34 cellular contexts compared by ENCODE assay signal in the genomic region with DNA sequence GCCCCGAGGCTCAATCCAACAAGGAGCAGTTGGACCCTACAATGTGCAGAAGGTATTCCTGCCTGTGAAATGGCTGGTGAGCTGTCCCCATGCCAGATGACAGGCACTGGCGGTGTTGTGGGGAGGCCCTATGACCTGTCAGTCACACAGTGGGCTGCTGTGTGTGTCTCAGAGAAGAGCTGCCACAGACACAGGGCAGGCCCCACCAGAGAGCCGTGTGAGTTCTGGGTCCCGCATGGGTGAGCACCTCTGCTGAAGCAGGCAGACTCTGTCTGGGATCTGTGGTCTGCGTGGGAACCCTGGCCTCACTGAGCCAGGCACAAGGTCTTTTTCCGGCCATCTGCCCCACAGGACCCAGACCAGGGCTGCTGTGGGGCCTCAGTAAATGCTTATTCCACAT. TPM values are rescaled to one million over a fixed set of nuclear protein-coding genes. Genes with fewer than 3 reads are reported as not detected.
"Had no signal": no experiment of that assay in that cellular context is flagged by ENCODE, and none has a peak within 500 bp of the region (broad histone marks: within the 10 kb centered on the region; RNA-seq: fewer than 3 reads in every experiment).

No MANE protein-coding gene starts in this region.

- H3K27me3 Mint-ChIP-seq: activated CD4-positive, alpha-beta memory T cell treated with anti-CD3 and anti-CD28 coated beads for 36 hours; activated naive CD8-positive, alpha-beta T cell treated with anti-CD3 and anti-CD28 coated beads for 36 hours had no signal

- ATAC-seq: activated T-cell treated with anti-CD3 and anti-CD28 coated beads, Interleukin-2, amount 50 U/mL, for 4 hours; Panc1; Right ventricle myocardium inferior had no signal

- H3K36me3 Mint-ChIP-seq: activated CD4-positive, alpha-beta memory T cell treated with anti-CD3 and anti-CD28 coated beads for 36 hours; activated naive CD8-positive, alpha-beta T cell treated with anti-CD3 and anti-CD28 coated beads for 36 hours had no signal

- H3K9me3 Mint-ChIP-seq: activated B cell treated with CpG ODN at 0.5 μM for 24 hours; activated CD4-positive, alpha-beta memory T cell treated with anti-CD3 and anti-CD28 coated beads for 36 hours; activated naive CD8-positive, alpha-beta T cell treated with anti-CD3 and anti-CD28 coated beads for 36 hours; activated T-cell treated with anti-CD3 and anti-CD28 coated beads, Interleukin-2, amount 50 U/mL, for 4 hours; activated T-helper 1 cell treated with anti-CD3 and anti-CD28 coated beads, Interleukin-12 subunit alpha, Interleukin-12 subunit beta, Interleukin-2, Interleukin-4 antibody, amounts not matched to agents 30 ng/mL and 10 ng/mL and 1 ng/mL, durations not matched to agents 14 hours and 24 hours and 36 hours had no signal

- H3K27me3 ChIP-seq: brain microvascular endothelial cell had no signal

- H3K4me3 Mint-ChIP-seq: activated B cell treated with CpG ODN at 0.5 μM for 24 hours; activated CD4-positive, alpha-beta memory T cell treated with anti-CD3 and anti-CD28 coated beads for 36 hours; activated naive CD8-positive, alpha-beta T cell treated with anti-CD3 and anti-CD28 coated beads for 36 hours; activated T-cell treated with anti-CD3 and anti-CD28 coated beads, Interleukin-2, amount 50 U/mL, for 4 hours; activated T-helper 1 cell treated with anti-CD3 and anti-CD28 coated beads, Interleukin-12 subunit alpha, Interleukin-12 subunit beta, Interleukin-2, Interleukin-4 antibody, amounts not matched to agents 30 ng/mL and 10 ng/mL and 1 ng/mL, durations not matched to agents 14 hours and 24 hours and 36 hours had no signal

- H3K36me3 ChIP-seq: brain microvascular endothelial cell had no signal

- H3K4me1 Mint-ChIP-seq: activated B cell treated with CpG ODN at 0.5 μM for 24 hours; activated naive CD8-positive, alpha-beta T cell treated with anti-CD3 and anti-CD28 coated beads for 36 hours had no signal

- H3K27ac Mint-ChIP-seq: activated B cell treated with CpG ODN at 0.5 μM for 24 hours; activated CD4-positive, alpha-beta memory T cell treated with anti-CD3 and anti-CD28 coated beads for 36 hours; activated naive CD8-positive, alpha-beta T cell treated with anti-CD3 and anti-CD28 coated beads for 36 hours; activated T-helper 1 cell treated with anti-CD3 and anti-CD28 coated beads, Interleukin-12 subunit alpha, Interleukin-12 subunit beta, Interleukin-2, Interleukin-4 antibody, amounts not matched to agents 30 ng/mL and 10 ng/mL and 1 ng/mL, durations not matched to agents 14 hours and 24 hours and 36 hours had no signal

- H3K27ac ChIP-seq: brain microvascular endothelial cell, KMS-11, VCaP had no signal

- DNase-seq: activated CD4-positive, alpha-beta memory T cell treated with anti-CD3 and anti-CD28 coated beads for 36 hours; activated CD4-positive, alpha-beta T cell treated with anti-CD3 and anti-CD28 coated beads for 4 hours; activated CD4-positive, alpha-beta T cell treated with anti-CD3 and anti-CD28 coated beads, Interleukin-2, amount 50 U/mL, for 1 hour; activated CD4-positive, CD25-positive, alpha-beta regulatory T cell treated with anti-CD3 and anti-CD28 coated beads, Interleukin-2, amount 50 U/mL, for 72 hours; activated CD8-positive, alpha-beta memory T cell treated with anti-CD3 and anti-CD28 coated beads, Interleukin-2, amount 50 U/mL, for 4 hours; activated naive CD4-positive, alpha-beta T cell; activated naive CD4-positive, alpha-beta T cell treated with anti-CD3 and anti-CD28 coated beads, Interleukin-2, amount 50 U/mL, for 16 hours; activated naive CD8-positive, alpha-beta T cell treated with anti-CD3 and anti-CD28 coated beads for 36 hours; activated T-cell treated with anti-CD3 and anti-CD28 coated beads for 4 hours; activated T-cell treated with anti-CD3 and anti-CD28 coated beads, Interleukin-2, amount 50 U/mL, for 4 hours; amniotic stem cell; brain microvascular endothelial cell; central memory CD4-positive, alpha-beta T cell; NCI-H1092 treated with DMSO at 0.1 percent for 48 hours; NCI-H146; NCI-H187; NCI-H2081; NCI-H2171 treated with DMSO at 0.1 percent for 48 hours; NCI-H2227 treated with DMSO at 0.1 percent for 48 hours; NCI-H446 treated with DMSO at 0.1 percent for 48 hours; NCI-H524; NCI-H69; NCI-H82; RPMI8226; SW 1271; T-helper 1 cell; T-helper 2 cell; T-helper 9 cell had no signal

RNA-seq across cellular contexts. Expression of a gene that starts 37.3 kb away (rescaled TPM):
- total RNA-seq: activated B cell treated with CpG ODN at 0.5 μM for 24 hours; activated naive CD8-positive, alpha-beta T cell treated with anti-CD3 and anti-CD28 coated beads for 36 hours; Right ventricle myocardium inferior had no signal
